ENCODE assay signal across 9 cellular contexts in genomic region chr14:21902561-21903199, GRCh38.
DNase-seq lines count a peak whose midpoint lies in the region; ATAC-seq and TF ChIP-seq lines count a peak whose summit lies in the region.
"Had no signal": no experiment of that assay in that cellular context is flagged by ENCODE, and none has a peak within 500 bp of the region (broad histone marks: within the 10 kb centered on the region; RNA-seq: fewer than 3 reads in every experiment).

No MANE protein-coding gene starts in this region.

- no peak overlapping the region for H3K4me2 ChIP-seq in Karpas-422 (ENCODE audit: low read depth, low read length, poor library complexity, severe bottlenecking)

- POLR2A ChIA-PET in CD4-positive, alpha-beta T cell (lab: Charles Lee) = interaction anchor here (0.7 kb wide), 1 partner anchor 10 kb away, joined by 3 read pairs; no protein-coding TSS in a partner anchor

- TF ChIP-seq CTCF in CD4-positive, alpha-beta T cell (IDR thresholded peaks at IDR 0.05) = peak; percentile 62

- H3K4me3 ChIP-seq in Karpas-422 (ENCODE audit: low read length) = no peak overlapping the region
- H3K4me3 ChIP-seq: colonic mucosa had no signal

- H2AFZ ChIP-seq in Karpas-422 (ENCODE audit: low read length) = no peak overlapping the region

- H4K20me1 ChIP-seq in Karpas-422 (ENCODE audit: insufficient read depth, low read depth, low read length) = no peaks in the 10 kb centered on the region

- H3K27ac ChIP-seq in CD4-positive, alpha-beta T cell (ENCODE audit: low read depth, low read length) = no peak overlapping the region
- H3K27ac ChIP-seq in Karpas-422 (ENCODE audit: low read length) = no peak overlapping the region
- H3K27ac ChIP-seq: colonic mucosa had no signal

- no peak overlapping the region for H3K9ac ChIP-seq in Karpas-422 (ENCODE audit: low read length)

- H3K79me2 ChIP-seq in Karpas-422 (ENCODE audit: low read length) = no peaks in the 10 kb centered on the region

- peak in 7 of 10 experiments; percentile 21 to 37 (median 29) for DNase-seq in CD4-positive, alpha-beta T cell
- DNase-seq in Karpas-422 = peak; percentile 63
- peak; percentile 29 for DNase-seq in activated T-helper 2 cell treated with anti-CD3 and anti-CD28 coated beads, Interferon-gamma antibody, Interleukin-2, Interleukin-4, amounts not matched to agents 10 μg/mL and 5 μg/mL and 100 μg/mL, durations not matched to agents 14 hours and 24 hours and 36 hours (ENCODE audit: low spot score)
- peak; percentile 55 for DNase-seq in medulla oblongata (ENCODE audit: extremely low spot score)
- DNase-seq in NCI-H187 treated with DMSO at 0.1 percent for 48 hours (lab: John Stamatoyannopoulos, UW) = no peak
- no peak for DNase-seq in NCI-H510A (lab: John Stamatoyannopoulos, UW)
- DNase-seq in SW480 (ENCODE audit: low spot score) = no peak
- DNase-seq: colonic mucosa had no signal

- no peaks in the 10 kb centered on the region for H3K4me1 ChIP-seq in Karpas-422 (ENCODE audit: low read length)
- H3K4me1 ChIP-seq: colonic mucosa had no signal

- H3K9me3 ChIP-seq in CD4-positive, alpha-beta T cell (ENCODE audit: control insufficient read depth, low read length) = no peaks in the 10 kb centered on the region
- H3K9me3 ChIP-seq in Karpas-422 (ENCODE audit: low read length) = no peaks in the 10 kb centered on the region
- H3K9me3 ChIP-seq: colonic mucosa had no signal

- ATAC-seq in CD4-positive, alpha-beta T cell (ENCODE audit: poor library complexity) = peak; percentile 93
- no peak for ATAC-seq in GM18502 (IDR thresholded peaks at IDR 0.05; ENCODE audit: poor library complexity, unreplicated experiment)

- H3K27ac Mint-ChIP-seq in CD4-positive, alpha-beta T cell = peak overlapping the region; percentile 77
- H3K27ac Mint-ChIP-seq in activated T-helper 2 cell treated with anti-CD3 and anti-CD28 coated beads, Interferon-gamma antibody, Interleukin-2, Interleukin-4, amounts not matched to agents 10 μg/mL and 5 μg/mL and 100 μg/mL, durations not matched to agents 14 hours and 24 hours and 36 hours = peak overlapping the region; percentile 47

- peak overlapping the region; percentile 75 for H3K4me3 Mint-ChIP-seq in CD4-positive, alpha-beta T cell
- peak overlapping the region; percentile 57 for H3K4me3 Mint-ChIP-seq in activated T-helper 2 cell treated with anti-CD3 and anti-CD28 coated beads, Interferon-gamma antibody, Interleukin-2, Interleukin-4, amounts not matched to agents 10 μg/mL and 5 μg/mL and 100 μg/mL, durations not matched to agents 14 hours and 24 hours and 36 hours (ENCODE audit: low read depth)

- peaks cover 16% of the 10 kb centered on the region for H3K4me1 Mint-ChIP-seq in CD4-positive, alpha-beta T cell (ENCODE audit: low read depth)
- peaks cover 16% of the 10 kb centered on the region for H3K4me1 Mint-ChIP-seq in activated T-helper 2 cell treated with anti-CD3 and anti-CD28 coated beads, Interferon-gamma antibody, Interleukin-2, Interleukin-4, amounts not matched to agents 10 μg/mL and 5 μg/mL and 100 μg/mL, durations not matched to agents 14 hours and 24 hours and 36 hours (ENCODE audit: low read depth)

- no peaks in the 10 kb centered on the region for H3K36me3 Mint-ChIP-seq in CD4-positive, alpha-beta T cell (ENCODE audit: low read depth)
- no peaks in the 10 kb centered on the region for H3K36me3 Mint-ChIP-seq in activated T-helper 2 cell treated with anti-CD3 and anti-CD28 coated beads, Interferon-gamma antibody, Interleukin-2, Interleukin-4, amounts not matched to agents 10 μg/mL and 5 μg/mL and 100 μg/mL, durations not matched to agents 14 hours and 24 hours and 36 hours (ENCODE audit: low read depth)

- H3K9me2 ChIP-seq in Karpas-422 (replicated peaks; ENCODE audit: insufficient read depth, low read length) = no peaks in the 10 kb centered on the region

- H3K27me3 ChIP-seq in CD4-positive, alpha-beta T cell (ENCODE audit: control insufficient read depth, insufficient read depth, low read length) = no peaks in the 10 kb centered on the region
- no peaks in the 10 kb centered on the region for H3K27me3 ChIP-seq in Karpas-422 (ENCODE audit: low read length)
- H3K27me3 ChIP-seq: colonic mucosa had no signal

- CTCF ChIA-PET in CD4-positive, alpha-beta T cell (lab: Charles Lee) = interaction anchor here (1.3 kb wide), 1 partner anchor 29 kb away, joined by 3 read pairs; no protein-coding TSS in a partner anchor

- no peaks in the 10 kb centered on the region for H3K36me3 ChIP-seq in Karpas-422 (ENCODE audit: insufficient read depth, low read length)
- H3K36me3 ChIP-seq: colonic mucosa had no signal

- intact Hi-C loops in CD4-positive, alpha-beta T cell (cut with DNase I, micrococcal nuclease) = no loop called here
- intact Hi-C loops in activated T-helper 2 cell treated with anti-CD3 and anti-CD28 coated beads, Interferon-gamma antibody, Interleukin-2, Interleukin-4, amounts not matched to agents 10 μg/mL and 5 μg/mL and 100 μg/mL, durations not matched to agents 14 hours and 24 hours and 36 hours (cut with micrococcal nuclease) = no loop called here

- H3K9me3 Mint-ChIP-seq in CD4-positive, alpha-beta T cell = no peaks in the 10 kb centered on the region
- no peaks in the 10 kb centered on the region for H3K9me3 Mint-ChIP-seq in activated T-helper 2 cell treated with anti-CD3 and anti-CD28 coated beads, Interferon-gamma antibody, Interleukin-2, Interleukin-4, amounts not matched to agents 10 μg/mL and 5 μg/mL and 100 μg/mL, durations not matched to agents 14 hours and 24 hours and 36 hours

- no peaks in the 10 kb centered on the region for H3K27me3 Mint-ChIP-seq in CD4-positive, alpha-beta T cell
- peaks cover 12% of the 10 kb centered on the region for H3K27me3 Mint-ChIP-seq in activated T-helper 2 cell treated with anti-CD3 and anti-CD28 coated beads, Interferon-gamma antibody, Interleukin-2, Interleukin-4, amounts not matched to agents 10 μg/mL and 5 μg/mL and 100 μg/mL, durations not matched to agents 14 hours and 24 hours and 36 hours (ENCODE audit: low read depth)

Comparison
In these comparisons a context has a peak if more than half of its experiments do, and no peak if none do; other contexts are left out.
1. DNase-seq: peak in CD4-positive, alpha-beta T cell (7 of 10), Karpas-422 (single experiment), activated T-helper 2 cell treated with anti-CD3 and anti-CD28 coated beads, Interferon-gamma antibody, Interleukin-2, Interleukin-4, amounts not matched to agents 10 μg/mL and 5 μg/mL and 100 μg/mL, durations not matched to agents 14 hours and 24 hours and 36 hours (single experiment) and medulla oblongata (single experiment); none in NCI-H187 treated with DMSO at 0.1 percent for 48 hours (single experiment), NCI-H510A (single experiment) and SW480 (single experiment).